Comparison of ENCODE assay signal across 2 cellular contexts in genomic region chr5:57042524-57042931, GRCh38.
TF ChIP-seq lines count a peak whose summit lies in the region.

No MANE protein-coding gene starts in this region.

TF ChIP-seq in HEK293, 187 proteins besides CTCF, POLR2A, EP300 and RAD21 (continued from another document and continues in another):
- TF ChIP-seq ZNF184 (tag by site-specific recombination; IDR thresholded peaks at IDR 0.05) (peak; percentile 32; the same call in 1 of the 2 replicates), ZBTB6 (tag by site-specific recombination; IDR thresholded peaks at IDR 0.05) (no peak), ZNF335 (tag by site-specific recombination; conservative IDR thresholded peaks at IDR 0.05) (peak; percentile 78), BCL11B (tag by site-specific recombination; IDR thresholded peaks at IDR 0.05; ENCODE audit: low read depth) (no peak), KLF1 (tag by site-specific recombination; IDR thresholded peaks at IDR 0.05) (peak; percentile 81), ZFP37 (tag by site-specific recombination; IDR thresholded peaks at IDR 0.05) (peak; percentile 93), ZIC2 (tag by site-specific recombination; IDR thresholded peaks at IDR 0.05) (peak; percentile 80), ZFP3 (tag by site-specific recombination; IDR thresholded peaks at IDR 0.05; ENCODE audit: low read depth) (no peak), SP2 (tag by site-specific recombination; IDR thresholded peaks at IDR 0.05) (peak; percentile 62), ZNF175 (tag by site-specific recombination; IDR thresholded peaks at IDR 0.05) (no peak), ZNF48 (tag by site-specific recombination; IDR thresholded peaks at IDR 0.05) (0 out of 2 replicates have a peak, but pooled peaks have one; percentile 77), KLF9 (tag by site-specific recombination; IDR thresholded peaks at IDR 0.05; ENCODE audit: low read depth) (peak; percentile 57; the same call in 1 of the 2 replicates), ZBTB21 (tag by site-specific recombination; IDR thresholded peaks at IDR 0.05) (peak; percentile 97), ZBTB20 (tag by site-specific recombination; IDR thresholded peaks at IDR 0.05) (peak; percentile 34; the same call in 1 of the 2 replicates), ZNF133 (tag by site-specific recombination; IDR thresholded peaks at IDR 0.05) (no peak), ZNF843 (tag by site-specific recombination; IDR thresholded peaks at IDR 0.05) (peak; percentile 100), EGR2 (tag by site-specific recombination; IDR thresholded peaks at IDR 0.05; ENCODE audit: low read depth) (peak; percentile 90), ZNF362 (tag by site-specific recombination; IDR thresholded peaks at IDR 0.05) (peak; percentile 72; the same call in 1 of the 2 replicates), ZNF239 (tag by site-specific recombination; IDR thresholded peaks at IDR 0.05) (peak; percentile 91; the same call in 1 of the 2 replicates), GLIS1 (tag by site-specific recombination; IDR thresholded peaks at IDR 0.05) (peak; percentile 93), PRDM1 (tag by site-specific recombination; IDR thresholded peaks at IDR 0.05) (peak; percentile 95), ZNF221 (tag by site-specific recombination; IDR thresholded peaks at IDR 0.05; ENCODE audit: borderline replicate concordance) (no peak), ZNF623 (tag by site-specific recombination; IDR thresholded peaks at IDR 0.05) (peak; percentile 69), ZSCAN23 (tag by site-specific recombination; IDR thresholded peaks at IDR 0.05) (peak; percentile 99), ZNF354C (tag by site-specific recombination; IDR thresholded peaks at IDR 0.05; ENCODE audit: borderline replicate concordance, low read depth) (0 out of 2 replicates have a peak, but pooled peaks have one; percentile 24)
- TF ChIP-seq, protein P1, sequence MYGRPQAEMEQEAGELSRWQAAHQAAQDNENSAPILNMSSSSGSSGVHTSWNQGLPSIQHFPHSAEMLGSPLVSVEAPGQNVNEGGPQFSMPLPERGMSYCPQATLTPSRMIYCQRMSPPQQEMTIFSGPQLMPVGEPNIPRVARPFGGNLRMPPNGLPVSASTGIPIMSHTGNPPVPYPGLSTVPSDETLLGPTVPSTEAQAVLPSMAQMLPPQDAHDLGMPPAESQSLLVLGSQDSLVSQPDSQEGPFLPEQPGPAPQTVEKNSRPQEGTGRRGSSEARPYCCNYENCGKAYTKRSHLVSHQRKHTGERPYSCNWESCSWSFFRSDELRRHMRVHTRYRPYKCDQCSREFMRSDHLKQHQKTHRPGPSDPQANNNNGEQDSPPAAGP (tag by site-specific recombination; IDR thresholded peaks at IDR 0.05): peak; percentile 95
- TF ChIP-seq, protein P2, sequence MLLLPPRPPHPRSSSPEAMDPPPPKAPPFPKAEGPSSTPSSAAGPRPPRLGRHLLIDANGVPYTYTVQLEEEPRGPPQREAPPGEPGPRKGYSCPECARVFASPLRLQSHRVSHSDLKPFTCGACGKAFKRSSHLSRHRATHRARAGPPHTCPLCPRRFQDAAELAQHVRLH (tag by site-specific recombination; IDR thresholded peaks at IDR 0.05): peak; percentile 99
- TF ChIP-seq, protein P3, sequence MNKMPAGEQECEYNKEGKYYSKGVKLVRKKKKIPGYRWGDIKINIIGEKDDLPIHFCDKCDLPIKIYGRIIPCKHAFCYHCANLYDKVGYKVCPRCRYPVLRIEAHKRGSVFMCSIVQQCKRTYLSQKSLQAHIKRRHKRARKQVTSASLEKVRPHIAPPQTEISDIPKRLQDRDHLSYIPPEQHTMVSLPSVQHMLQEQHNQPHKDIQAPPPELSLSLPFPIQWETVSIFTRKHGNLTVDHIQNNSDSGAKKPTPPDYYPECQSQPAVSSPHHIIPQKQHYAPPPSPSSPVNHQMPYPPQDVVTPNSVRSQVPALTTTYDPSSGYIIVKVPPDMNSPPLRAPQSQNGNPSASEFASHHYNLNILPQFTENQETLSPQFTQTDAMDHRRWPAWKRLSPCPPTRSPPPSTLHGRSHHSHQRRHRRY (tag by site-specific recombination; IDR thresholded peaks at IDR 0.05): peak; percentile 92
- TF ChIP-seq, protein P4, sequence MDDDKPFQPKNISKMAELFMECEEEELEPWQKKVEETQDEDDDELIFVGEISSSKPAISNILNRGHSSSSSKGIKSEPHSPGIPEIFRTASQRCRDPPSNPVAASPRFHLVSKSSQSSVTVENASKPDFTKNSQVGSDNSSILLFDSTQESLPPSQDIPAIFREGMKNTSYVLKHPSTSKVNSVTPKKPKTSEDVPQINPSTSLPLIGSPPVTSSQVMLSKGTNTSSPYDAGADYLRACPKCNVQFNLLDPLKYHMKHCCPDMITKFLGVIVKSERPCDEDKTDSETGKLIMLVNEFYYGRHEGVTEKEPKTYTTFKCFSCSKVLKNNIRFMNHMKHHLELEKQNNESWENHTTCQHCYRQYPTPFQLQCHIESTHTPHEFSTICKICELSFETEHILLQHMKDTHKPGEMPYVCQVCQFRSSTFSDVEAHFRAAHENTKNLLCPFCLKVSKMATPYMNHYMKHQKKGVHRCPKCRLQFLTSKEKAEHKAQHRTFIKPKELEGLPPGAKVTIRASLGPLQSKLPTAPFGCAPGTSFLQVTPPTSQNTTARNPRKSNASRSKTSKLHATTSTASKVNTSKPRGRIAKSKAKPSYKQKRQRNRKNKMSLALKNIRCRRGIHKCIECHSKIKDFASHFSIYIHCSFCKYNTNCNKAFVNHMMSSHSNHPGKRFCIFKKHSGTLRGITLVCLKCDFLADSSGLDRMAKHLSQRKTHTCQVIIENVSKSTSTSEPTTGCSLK (tag by site-specific recombination; IDR thresholded peaks at IDR 0.05): no peak

TF ChIP-seq in K562, 482 proteins besides CTCF, POLR2A, EP300 and RAD21 (continued from another document and continues in another):
- TF ChIP-seq, protein P5, sequence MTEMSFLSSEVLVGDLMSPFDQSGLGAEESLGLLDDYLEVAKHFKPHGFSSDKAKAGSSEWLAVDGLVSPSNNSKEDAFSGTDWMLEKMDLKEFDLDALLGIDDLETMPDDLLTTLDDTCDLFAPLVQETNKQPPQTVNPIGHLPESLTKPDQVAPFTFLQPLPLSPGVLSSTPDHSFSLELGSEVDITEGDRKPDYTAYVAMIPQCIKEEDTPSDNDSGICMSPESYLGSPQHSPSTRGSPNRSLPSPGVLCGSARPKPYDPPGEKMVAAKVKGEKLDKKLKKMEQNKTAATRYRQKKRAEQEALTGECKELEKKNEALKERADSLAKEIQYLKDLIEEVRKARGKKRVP (CRISPR knock-in tag; IDR thresholded peaks at IDR 0.05): no peak
- TF ChIP-seq, protein P6, sequence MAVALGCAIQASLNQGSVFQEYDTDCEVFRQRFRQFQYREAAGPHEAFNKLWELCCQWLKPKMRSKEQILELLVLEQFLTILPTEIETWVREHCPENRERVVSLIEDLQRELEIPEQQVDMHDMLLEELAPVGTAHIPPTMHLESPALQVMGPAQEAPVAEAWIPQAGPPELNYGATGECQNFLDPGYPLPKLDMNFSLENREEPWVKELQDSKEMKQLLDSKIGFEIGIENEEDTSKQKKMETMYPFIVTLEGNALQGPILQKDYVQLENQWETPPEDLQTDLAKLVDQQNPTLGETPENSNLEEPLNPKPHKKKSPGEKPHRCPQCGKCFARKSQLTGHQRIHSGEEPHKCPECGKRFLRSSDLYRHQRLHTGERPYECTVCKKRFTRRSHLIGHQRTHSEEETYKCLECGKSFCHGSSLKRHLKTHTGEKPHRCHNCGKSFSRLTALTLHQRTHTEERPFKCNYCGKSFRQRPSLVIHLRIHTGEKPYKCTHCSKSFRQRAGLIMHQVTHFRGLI (CRISPR knock-in tag; IDR thresholded peaks at IDR 0.05): no peak
- no peak for TF ChIP-seq HMGXB4 (CRISPR knock-in tag; IDR thresholded peaks at IDR 0.05)
- no peak for TF ChIP-seq RBBP5 (IDR thresholded peaks at IDR 0.05; ENCODE audit: borderline replicate concordance, insufficient read depth, low read length, poor library complexity, severe bottlenecking)
- TF ChIP-seq ZBTB40 (IDR thresholded peaks at IDR 0.05): no peak
- no peak for TF ChIP-seq ZBTB40 (CRISPR knock-in tag; IDR thresholded peaks at IDR 0.05)
- no peak for TF ChIP-seq FOXK1 (CRISPR knock-in tag; IDR thresholded peaks at IDR 0.05; ENCODE audit: borderline replicate concordance)
- no peak for TF ChIP-seq TARDBP (IDR thresholded peaks at IDR 0.05)
- TF ChIP-seq, protein P7, sequence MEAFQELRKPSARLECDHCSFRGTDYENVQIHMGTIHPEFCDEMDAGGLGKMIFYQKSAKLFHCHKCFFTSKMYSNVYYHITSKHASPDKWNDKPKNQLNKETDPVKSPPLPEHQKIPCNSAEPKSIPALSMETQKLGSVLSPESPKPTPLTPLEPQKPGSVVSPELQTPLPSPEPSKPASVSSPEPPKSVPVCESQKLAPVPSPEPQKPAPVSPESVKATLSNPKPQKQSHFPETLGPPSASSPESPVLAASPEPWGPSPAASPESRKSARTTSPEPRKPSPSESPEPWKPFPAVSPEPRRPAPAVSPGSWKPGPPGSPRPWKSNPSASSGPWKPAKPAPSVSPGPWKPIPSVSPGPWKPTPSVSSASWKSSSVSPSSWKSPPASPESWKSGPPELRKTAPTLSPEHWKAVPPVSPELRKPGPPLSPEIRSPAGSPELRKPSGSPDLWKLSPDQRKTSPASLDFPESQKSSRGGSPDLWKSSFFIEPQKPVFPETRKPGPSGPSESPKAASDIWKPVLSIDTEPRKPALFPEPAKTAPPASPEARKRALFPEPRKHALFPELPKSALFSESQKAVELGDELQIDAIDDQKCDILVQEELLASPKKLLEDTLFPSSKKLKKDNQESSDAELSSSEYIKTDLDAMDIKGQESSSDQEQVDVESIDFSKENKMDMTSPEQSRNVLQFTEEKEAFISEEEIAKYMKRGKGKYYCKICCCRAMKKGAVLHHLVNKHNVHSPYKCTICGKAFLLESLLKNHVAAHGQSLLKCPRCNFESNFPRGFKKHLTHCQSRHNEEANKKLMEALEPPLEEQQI (IDR thresholded peaks at IDR 0.05): no peak
